In genomic region chr12:1591543-1591942, GRCh38 we compare ENCODE assay signal across 8 cellular contexts. TPM values are rescaled to one million over a fixed set of nuclear protein-coding genes. Genes with fewer than 3 reads are reported as not detected.
DNase-seq lines count a peak whose midpoint lies in the region; ATAC-seq and TF ChIP-seq lines count a peak whose summit lies in the region.

No MANE protein-coding gene starts in this region.

- DNase-seq in ELR (ENCODE audit: low read depth) (peak; percentile 55), Panc1 (ENCODE audit: low read depth, low spot score) (no peak), activated gamma-delta T cell (lab: John Stamatoyannopoulos, UW) (no peak), kidney glomerular epithelial cell (lab: John Stamatoyannopoulos, UW) (no peak), DMS114 treated with DMSO at 0.1 percent for 48 hours (lab: John Stamatoyannopoulos, UW; ENCODE audit: unreplicated experiment) (no peak)

- TF ChIP-seq CTCF in Panc1 (IDR thresholded peaks at IDR 0.05) (no peak), parathyroid adenoma (IDR thresholded peaks at IDR 0.05) (no peak)

- CTCF ChIA-PET in Panc1 (lab: Charles Lee): no interaction called here

- H3K36me3 ChIP-seq in Panc1 (ENCODE audit: control insufficient read depth, insufficient read depth, low read length) (no peaks in the 10 kb centered on the region), endocrine pancreas (ENCODE audit: control insufficient read depth, insufficient read depth, low read length) (no peaks in the 10 kb centered on the region), parathyroid adenoma (ENCODE audit: control insufficient read depth, insufficient read depth, low read length) (no peaks in the 10 kb centered on the region)

- no peak for ATAC-seq in Panc1
- no peak for ATAC-seq in GM18909 (IDR thresholded peaks at IDR 0.05; ENCODE audit: poor library complexity, unreplicated experiment)

- peak overlapping the region; percentile 50 to 57 for H3K4me3 ChIP-seq in Panc1 (ENCODE audit: low read depth in 2 of 2, low read length in 2 of 2)
- H3K4me3 ChIP-seq in endocrine pancreas (ENCODE audit: control insufficient read depth, insufficient read depth, low read length): peak overlapping the region; percentile 79
- H3K4me3 ChIP-seq in parathyroid adenoma (ENCODE audit: low read depth, low read length): peak overlapping the region; percentile 62

- H3K4me2 ChIP-seq in parathyroid adenoma (ENCODE audit: low read length): peak overlapping the region; percentile 73

- TSS peak; percentile 90 for BruUV-seq in Panc1 (replicated peaks; lab: Mats Ljungman, UMichigan)

- POLR2A ChIA-PET in Panc1 (lab: Charles Lee): interaction anchor here (0.7 to 1.2 kb wide), 2 partner anchors 473 to 1221 kb away, joined by 3 to 5 read pairs; no protein-coding TSS in a partner anchor

- peaks cover 52% of the 10 kb centered on the region for H3K4me1 ChIP-seq in Panc1 (ENCODE audit: control insufficient read depth, insufficient read depth, low read length)
- peaks cover 7% of the 10 kb centered on the region for H3K4me1 ChIP-seq in endocrine pancreas (ENCODE audit: control insufficient read depth, insufficient read depth, low read length)
- H3K4me1 ChIP-seq in parathyroid adenoma: peaks cover 37% of the 10 kb centered on the region

- H3K79me2 ChIP-seq in parathyroid adenoma: peaks cover 23% of the 10 kb centered on the region

- H3K27ac ChIP-seq in Panc1 (ENCODE audit: low read length) (peak overlapping the region; percentile 58), parathyroid adenoma (peak overlapping the region; percentile 64)

- in situ Hi-C loops in Panc1 (cut with HindIII; ENCODE audit: low pct_unique_long_range_greater_than_20kb, low sequenced_read_pairs): no loop called here

- H3K9me3 ChIP-seq in Panc1 (ENCODE audit: control insufficient read depth, insufficient read depth, low read depth, low read length) (no peaks in the 10 kb centered on the region), endocrine pancreas (ENCODE audit: control insufficient read depth, low read length) (no peaks in the 10 kb centered on the region), parathyroid adenoma (ENCODE audit: control insufficient read depth, low read length) (no peaks in the 10 kb centered on the region)

- no peak overlapping the region for H2AFZ ChIP-seq in parathyroid adenoma

- intact Hi-C loops in Panc1 (cut with micrococcal nuclease; ENCODE audit: unreplicated experiment): no loop called here

- H3K9ac ChIP-seq in endocrine pancreas (ENCODE audit: control insufficient read depth, insufficient read depth, low read length): peak overlapping the region; percentile 88
- no peak overlapping the region for H3K9ac ChIP-seq in parathyroid adenoma

- H3K27me3 ChIP-seq in Panc1 (ENCODE audit: control insufficient read depth, insufficient read depth, low read length) (no peaks in the 10 kb centered on the region), endocrine pancreas (ENCODE audit: control insufficient read depth, insufficient read depth, low read length) (no peaks in the 10 kb centered on the region), parathyroid adenoma (ENCODE audit: control insufficient read depth, insufficient read depth, low read length) (no peaks in the 10 kb centered on the region)

RNA-seq across cellular contexts. Expression of gene FBXL14, which starts 2.8 kb away (rescaled TPM):
- total RNA-seq in Panc1 (2021; ENCODE audit: unreplicated experiment): 15.1 TPM
- polyA plus RNA-seq in Panc1 (2012; ENCODE audit: insufficient read length): 17.2 TPM

RNA-seq across cellular contexts. Expression of gene WNT5B, which starts 37.5 kb away (rescaled TPM):
- total RNA-seq in Panc1 (2021; ENCODE audit: unreplicated experiment): 36.9 TPM
- polyA plus RNA-seq in Panc1 (2012; ENCODE audit: insufficient read length): 34.8 TPM
